In the genomic region with DNA sequence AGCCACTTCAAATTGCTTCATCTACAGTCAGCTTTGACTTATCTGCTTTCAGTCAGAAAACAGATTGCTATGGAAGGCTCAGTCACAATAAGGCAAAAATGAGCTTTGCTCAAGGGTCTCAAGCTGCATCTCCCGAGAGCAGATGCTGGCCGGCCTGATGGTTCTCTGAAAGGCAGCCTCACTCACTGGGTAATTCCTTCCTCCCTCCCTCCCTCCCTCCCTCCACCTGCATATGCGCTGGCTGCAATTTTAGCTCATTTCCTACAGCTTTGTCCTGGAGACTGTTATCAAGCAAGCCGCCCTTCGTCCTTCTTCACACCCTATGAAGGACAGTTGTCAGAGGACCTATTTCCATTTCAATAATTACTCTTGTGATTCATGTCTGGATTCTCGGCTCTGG, we compare ENCODE assay signal across 22 cellular contexts. TPM values are rescaled to one million over a fixed set of nuclear protein-coding genes. Genes with fewer than 3 reads are reported as not detected.
DNase-seq lines count a peak whose midpoint lies in the region; ATAC-seq and TF ChIP-seq lines count a peak whose summit lies in the region.
"Had no signal": no experiment of that assay in that cellular context is flagged by ENCODE, and none has a peak within 500 bp of the region (broad histone marks: within the 10 kb centered on the region; RNA-seq: fewer than 3 reads in every experiment).

No MANE protein-coding gene starts in this region.

- ATAC-seq in GM23338 (peak; percentile 49), WTC11 (peak; percentile 36), GM19324 (IDR thresholded peaks at IDR 0.05; ENCODE audit: low FRiP score, unreplicated experiment) (no peak)
- ATAC-seq: Right ventricle myocardium inferior had no signal

- no peaks in the 10 kb centered on the region for H3K79me2 ChIP-seq in GM23338 (replicated peaks; ENCODE audit: insufficient read depth)

- H3K9me3 Mint-ChIP-seq in GM23338 (no peaks in the 10 kb centered on the region), WTC11 (peaks cover 3% of the 10 kb centered on the region), nephron (no peaks in the 10 kb centered on the region)

- no peaks in the 10 kb centered on the region for H3F3A ChIP-seq in GM23338 (replicated peaks; ENCODE audit: low read depth)

- H4K20me1 ChIP-seq in GM23338 (replicated peaks; ENCODE audit: insufficient read depth): no peaks in the 10 kb centered on the region
- H4K20me1 ChIP-seq: BLaER1 had no signal

- DNase-seq in GM23338 (ENCODE audit: low spot score): peak; percentile 34
- DNase-seq in NCI-H1436 treated with DMSO at 0.1 percent for 48 hours (lab: John Stamatoyannopoulos, UW): peak; percentile 24
- no peak for DNase-seq in WTC11 (ENCODE audit: low spot score)
- no peak for DNase-seq in hepatic stellate cell (ENCODE audit: low spot score)
- DNase-seq in middle frontal gyrus (ENCODE audit: extremely low spot score, low spot score): no peak
- DNase-seq: CD4-positive, alpha-beta memory T cell; DMS153; GF-D8; NCI-H1930; NCI-H2171 treated with DMSO at 0.1 percent for 48 hours; NCI-H510A; NK-92 treated with Interleukin-12 subunit alpha and Interleukin-12 subunit beta, amount 100 ng/mL, for 24 hours had no signal

- peak overlapping the region; percentile 61 for H3K4me3 Mint-ChIP-seq in GM23338
- peak overlapping the region; percentile 18; the same call in 1 of the 2 replicates for H3K4me3 Mint-ChIP-seq in WTC11
- no peak overlapping the region for H3K4me3 Mint-ChIP-seq in nephron
- H3K4me3 Mint-ChIP-seq: CD4-positive, alpha-beta memory T cell had no signal

- H3K9me2 ChIP-seq in GM23338 (ENCODE audit: insufficient read depth): 0 out of 2 replicates have a peak, but pooled peaks cover 4% of the 10 kb centered on the region

- no peak overlapping the region for H3K27ac ChIP-seq in GM23338 (ENCODE audit: low read depth)
- H3K27ac ChIP-seq: BLaER1, KMS-11, SK-N-MC had no signal

- peaks cover 20% of the 10 kb centered on the region for H3K4me1 ChIP-seq in GM23338 (ENCODE audit: insufficient read depth)
- H3K4me1 ChIP-seq: BLaER1 had no signal

- peak overlapping the region; percentile 64 for H3K4me2 ChIP-seq in GM23338
- H3K4me2 ChIP-seq: BLaER1, KMS-11 had no signal

- H3K36me3 Mint-ChIP-seq in GM23338 (ENCODE audit: low read depth) (no peaks in the 10 kb centered on the region), WTC11 (no peaks in the 10 kb centered on the region), nephron (ENCODE audit: low read depth) (no peaks in the 10 kb centered on the region)
- H3K36me3 Mint-ChIP-seq: CD4-positive, alpha-beta memory T cell had no signal

- H3K27me3 Mint-ChIP-seq in GM23338 (ENCODE audit: insufficient read depth, low read depth, poor library complexity) (peaks cover 8% of the 10 kb centered on the region), WTC11 (ENCODE audit: low read depth) (no peaks in the 10 kb centered on the region; the same call in 1 of the 2 replicates), nephron (ENCODE audit: low read depth) (peaks cover 7% of the 10 kb centered on the region)

- H3K4me3 ChIP-seq in GM23338: 0 out of 2 replicates have a peak overlapping the region, but pooled peaks have one; percentile 36
- H3K4me3 ChIP-seq: BLaER1, SK-N-MC had no signal

- no peaks in the 10 kb centered on the region for H3K27me3 ChIP-seq in GM23338 (ENCODE audit: insufficient read depth)
- H3K27me3 ChIP-seq: BLaER1 had no signal

- TF ChIP-seq CTCF in GM23338 (conservative IDR thresholded peaks at IDR 0.05; ENCODE audit: low read depth in 2 of 2) (no peak), WTC11 (IDR thresholded peaks at IDR 0.05) (no peak), nephron (IDR thresholded peaks at IDR 0.05; ENCODE audit: unreplicated experiment in 3 of 3) (no peak)

- H2AFZ ChIP-seq in GM23338: peak overlapping the region; percentile 91

- H3K4me1 Mint-ChIP-seq in GM23338 (peaks cover 33% of the 10 kb centered on the region), WTC11 (peaks cover 29% of the 10 kb centered on the region), nephron (peaks cover 40% of the 10 kb centered on the region)
- H3K4me1 Mint-ChIP-seq: CD4-positive, alpha-beta memory T cell had no signal

- H3K27ac Mint-ChIP-seq in GM23338 (no peak overlapping the region), WTC11 (no peak overlapping the region), nephron (peak overlapping the region in 2 of 3 experiments; percentile 97 to 99)
- H3K27ac Mint-ChIP-seq: CD4-positive, alpha-beta memory T cell had no signal

- POLR2A ChIA-PET in WTC11 (lab: Charles Lee): no interaction called here

- CTCF ChIA-PET in WTC11 (lab: Charles Lee): interaction anchor here (0.7 to 1.5 kb wide), 4 partner anchors 9 to 452 kb away, joined by 3 to 7 read pairs (median 4); a partner anchor contains a TSS

- no peaks in the 10 kb centered on the region for H3K36me3 ChIP-seq in GM23338 (ENCODE audit: insufficient read depth)
- H3K36me3 ChIP-seq: BLaER1 had no signal

TF ChIP-seq in WTC11, 78 proteins besides CTCF, POLR2A, EP300 and RAD21:
- TF ChIP-seq SMAD3 (CRISPR knock-in tag; IDR thresholded peaks at IDR 0.05; ENCODE audit: borderline replicate concordance) (no peak), ZNF263 (CRISPR knock-in tag; IDR thresholded peaks at IDR 0.05; ENCODE audit: low read depth) (no peak), RORB (CRISPR knock-in tag; IDR thresholded peaks at IDR 0.05) (no peak), NR1H2 (CRISPR knock-in tag; IDR thresholded peaks at IDR 0.05) (no peak), ZBTB21 (CRISPR knock-in tag; IDR thresholded peaks at IDR 0.05; ENCODE audit: borderline replicate concordance) (no peak), ZNF423 (CRISPR knock-in tag; IDR thresholded peaks at IDR 0.05) (no peak), OVOL2 (CRISPR knock-in tag; IDR thresholded peaks at IDR 0.05; ENCODE audit: borderline replicate concordance) (no peak), ETV6 (CRISPR knock-in tag; IDR thresholded peaks at IDR 0.05) (no peak)
- TF ChIP-seq, protein P1, sequence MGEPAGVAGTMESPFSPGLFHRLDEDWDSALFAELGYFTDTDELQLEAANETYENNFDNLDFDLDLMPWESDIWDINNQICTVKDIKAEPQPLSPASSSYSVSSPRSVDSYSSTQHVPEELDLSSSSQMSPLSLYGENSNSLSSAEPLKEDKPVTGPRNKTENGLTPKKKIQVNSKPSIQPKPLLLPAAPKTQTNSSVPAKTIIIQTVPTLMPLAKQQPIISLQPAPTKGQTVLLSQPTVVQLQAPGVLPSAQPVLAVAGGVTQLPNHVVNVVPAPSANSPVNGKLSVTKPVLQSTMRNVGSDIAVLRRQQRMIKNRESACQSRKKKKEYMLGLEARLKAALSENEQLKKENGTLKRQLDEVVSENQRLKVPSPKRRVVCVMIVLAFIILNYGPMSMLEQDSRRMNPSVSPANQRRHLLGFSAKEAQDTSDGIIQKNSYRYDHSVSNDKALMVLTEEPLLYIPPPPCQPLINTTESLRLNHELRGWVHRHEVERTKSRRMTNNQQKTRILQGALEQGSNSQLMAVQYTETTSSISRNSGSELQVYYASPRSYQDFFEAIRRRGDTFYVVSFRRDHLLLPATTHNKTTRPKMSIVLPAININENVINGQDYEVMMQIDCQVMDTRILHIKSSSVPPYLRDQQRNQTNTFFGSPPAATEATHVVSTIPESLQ (CRISPR knock-in tag; IDR thresholded peaks at IDR 0.05): no peak
- TF ChIP-seq, protein P2, sequence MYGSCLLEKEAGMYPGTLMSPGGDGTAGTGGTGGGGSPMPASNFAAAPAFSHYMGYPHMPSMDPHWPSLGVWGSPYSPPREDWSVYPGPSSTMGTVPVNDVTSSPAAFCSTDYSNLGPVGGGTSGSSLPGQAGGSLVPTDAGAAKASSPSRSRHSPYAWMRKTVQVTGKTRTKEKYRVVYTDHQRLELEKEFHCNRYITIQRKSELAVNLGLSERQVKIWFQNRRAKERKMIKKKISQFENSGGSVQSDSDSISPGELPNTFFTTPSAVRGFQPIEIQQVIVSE (CRISPR knock-in tag; IDR thresholded peaks at IDR 0.05; ENCODE audit: borderline replicate concordance): no peak
- TF ChIP-seq, protein P3, sequence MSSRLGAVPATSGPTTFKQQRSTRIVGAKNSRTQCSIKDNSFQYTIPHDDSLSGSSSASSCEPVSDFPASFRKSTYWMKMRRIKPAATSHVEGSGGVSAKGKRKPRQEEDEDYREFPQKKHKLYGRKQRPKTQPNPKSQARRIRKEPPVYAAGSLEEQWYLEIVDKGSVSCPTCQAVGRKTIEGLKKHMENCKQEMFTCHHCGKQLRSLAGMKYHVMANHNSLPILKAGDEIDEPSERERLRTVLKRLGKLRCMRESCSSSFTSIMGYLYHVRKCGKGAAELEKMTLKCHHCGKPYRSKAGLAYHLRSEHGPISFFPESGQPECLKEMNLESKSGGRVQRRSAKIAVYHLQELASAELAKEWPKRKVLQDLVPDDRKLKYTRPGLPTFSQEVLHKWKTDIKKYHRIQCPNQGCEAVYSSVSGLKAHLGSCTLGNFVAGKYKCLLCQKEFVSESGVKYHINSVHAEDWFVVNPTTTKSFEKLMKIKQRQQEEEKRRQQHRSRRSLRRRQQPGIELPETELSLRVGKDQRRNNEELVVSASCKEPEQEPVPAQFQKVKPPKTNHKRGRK (CRISPR knock-in tag; IDR thresholded peaks at IDR 0.05; ENCODE audit: borderline replicate concordance): no peak
- TF ChIP-seq, protein P4, sequence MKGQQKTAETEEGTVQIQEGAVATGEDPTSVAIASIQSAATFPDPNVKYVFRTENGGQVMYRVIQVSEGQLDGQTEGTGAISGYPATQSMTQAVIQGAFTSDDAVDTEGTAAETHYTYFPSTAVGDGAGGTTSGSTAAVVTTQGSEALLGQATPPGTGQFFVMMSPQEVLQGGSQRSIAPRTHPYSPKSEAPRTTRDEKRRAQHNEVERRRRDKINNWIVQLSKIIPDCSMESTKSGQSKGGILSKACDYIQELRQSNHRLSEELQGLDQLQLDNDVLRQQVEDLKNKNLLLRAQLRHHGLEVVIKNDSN (CRISPR knock-in tag; IDR thresholded peaks at IDR 0.05): no peak
- TF ChIP-seq, protein P5, sequence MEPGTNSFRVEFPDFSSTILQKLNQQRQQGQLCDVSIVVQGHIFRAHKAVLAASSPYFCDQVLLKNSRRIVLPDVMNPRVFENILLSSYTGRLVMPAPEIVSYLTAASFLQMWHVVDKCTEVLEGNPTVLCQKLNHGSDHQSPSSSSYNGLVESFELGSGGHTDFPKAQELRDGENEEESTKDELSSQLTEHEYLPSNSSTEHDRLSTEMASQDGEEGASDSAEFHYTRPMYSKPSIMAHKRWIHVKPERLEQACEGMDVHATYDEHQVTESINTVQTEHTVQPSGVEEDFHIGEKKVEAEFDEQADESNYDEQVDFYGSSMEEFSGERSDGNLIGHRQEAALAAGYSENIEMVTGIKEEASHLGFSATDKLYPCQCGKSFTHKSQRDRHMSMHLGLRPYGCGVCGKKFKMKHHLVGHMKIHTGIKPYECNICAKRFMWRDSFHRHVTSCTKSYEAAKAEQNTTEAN (CRISPR knock-in tag; IDR thresholded peaks at IDR 0.05): no peak
TF ChIP-seq in WTC11: peak in this region for 0.

RNA-seq across cellular contexts. Expression of a gene that starts 1.6 kb away (rescaled TPM):
- not detected in 2 replicates for total RNA-seq in GM23338 (2014; rRNA removed; shearing (Covaris generic))
- not detected in 2 replicates for polyA plus RNA-seq in GM23338 (2016; fragmentation: Nextera tagmentation; extraction: Ambion mirVana)
- not detected in 3 replicates for total RNA-seq in WTC11 (2021)
- total RNA-seq: A673; CD4-positive, alpha-beta memory T cell; Daoy; H4; M059J; Right ventricle myocardium inferior had no signal
- polyA plus RNA-seq: CD4-positive, alpha-beta memory T cell had no signal

Comparison
In these comparisons a context has a peak if more than half of its experiments do, and no peak if none do; other contexts are left out.
1. DNase-seq: peak in GM23338 (single experiment) and NCI-H1436 treated with DMSO at 0.1 percent for 48 hours (single experiment); none in WTC11 (single experiment), hepatic stellate cell (single experiment) and middle frontal gyrus (single experiment).
2. H3K27ac Mint-ChIP-seq: peak in nephron (2 of 3); none in GM23338 (single experiment) and WTC11 (single experiment).
3. H3K4me3 Mint-ChIP-seq: peak in GM23338 (single experiment) and WTC11 (single experiment); none in nephron (0 of 3).